9 cellular contexts compared by ENCODE assay signal in the genomic region with DNA sequence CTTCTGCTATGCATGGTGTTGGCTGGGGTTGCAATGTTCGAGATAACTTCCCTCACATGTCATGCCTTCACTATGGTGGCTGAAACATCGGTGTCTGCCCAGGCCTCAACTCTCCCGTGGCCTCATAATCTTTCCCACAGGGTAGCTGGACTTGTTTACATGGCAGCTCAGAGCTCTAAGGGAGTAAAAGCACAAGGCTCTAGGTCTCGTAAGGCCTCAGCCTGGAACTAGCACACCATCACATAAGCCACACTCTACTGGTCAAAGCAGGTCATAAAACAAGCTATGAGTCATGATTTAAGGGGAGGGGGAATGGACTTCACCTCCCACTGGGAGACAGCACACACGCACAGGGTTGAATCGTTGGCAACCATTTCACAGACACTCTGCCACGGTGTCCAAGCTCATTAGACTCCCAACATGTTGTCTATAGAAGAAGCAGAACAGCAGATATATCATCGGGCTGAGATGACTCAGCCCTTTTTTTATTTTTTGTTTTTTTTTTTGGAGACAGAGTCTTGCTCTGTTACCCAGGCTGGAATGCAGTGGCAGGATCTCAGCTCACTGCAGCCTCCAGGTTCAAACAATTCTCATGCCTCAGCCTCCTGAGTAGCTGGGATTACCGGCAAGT.
A peak's percentile ranks its signal among the peaks of the same experiment; 100 is the strongest.
DNase-seq lines count a peak whose midpoint lies in the region; ATAC-seq and TF ChIP-seq lines count a peak whose summit lies in the region.
"Had no signal": no experiment of that assay in that cellular context is flagged by ENCODE, and none has a peak within 500 bp of the region (broad histone marks: within the 10 kb centered on the region; RNA-seq: fewer than 3 reads in every experiment).

No MANE protein-coding gene starts in this region.

- H3K36me3 Mint-ChIP-seq in activated CD4-positive, alpha-beta T cell treated with anti-CD3 and anti-CD28 coated beads, Interleukin-2, amount 10 ng/mL, durations not matched to agents 7 days and 5 days (ENCODE audit: low read depth) = no peaks in the 10 kb centered on the region

- TF ChIP-seq CTCF in colonic mucosa (IDR thresholded peaks at IDR 0.05) (no peak), lung (IDR thresholded peaks at IDR 0.05; ENCODE audit: control extremely low read depth, extremely low read depth) (no peak), GM13977 (IDR thresholded peaks at IDR 0.05; ENCODE audit: extremely low read depth, insufficient read depth, missing control alignments) (no peak)

- in situ Hi-C loops in KBM-7 (cut with MboI; ENCODE audit: low pct_unique_long_range_greater_than_20kb, low sequenced_read_pairs) (loop anchor here (10.0 kb wide), 1 partner anchor 109 kb away; the partner anchor contains the start of gene CSNK1A1), GM13977 (cut with MboI; ENCODE audit: low pct_unique_long_range_greater_than_20kb, low sequenced_read_pairs, unreplicated experiment) (no loop called here)

- DNase-seq in KBM-7 = peak; percentile 66
- no peak for DNase-seq in colonic mucosa
- DNase-seq in lung (ENCODE audit: low spot score) = no peak
- DNase-seq in GM13977 (ENCODE audit: low spot score) = no peak
- DNase-seq in activated gamma-delta T cell treated with Interleukin-2 at 50 U/mL for 16 hours = no peak
- DNase-seq in activated CD4-positive, alpha-beta T cell treated with anti-CD3 and anti-CD28 coated beads, Interleukin-2, amount 10 ng/mL, durations not matched to agents 7 days and 5 days = no peak
- DNase-seq: DND-41 had no signal

- H3K9me3 ChIP-seq in colonic mucosa (no peaks in the 10 kb centered on the region), lung (ENCODE audit: control insufficient read depth in 2 of 2, insufficient read depth in 1 of 2, low read length in 1 of 2) (no peaks in the 10 kb centered on the region)

- H3K9ac ChIP-seq in colonic mucosa (ENCODE audit: low read depth in 2 of 2, low read length in 2 of 2) = no peak overlapping the region

- H3K4me1 ChIP-seq in ACC112 (ENCODE audit: control insufficient read depth, insufficient read depth, low read length, unreplicated experiment) = peaks cover 33% of the 10 kb centered on the region
- no peaks in the 10 kb centered on the region for H3K4me1 ChIP-seq in colonic mucosa
- H3K4me1 ChIP-seq in lung (ENCODE audit: control insufficient read depth in 2 of 2, insufficient read depth in 2 of 2, low read length in 2 of 2) = peaks cover 0 to 8% of the 10 kb centered on the region in 2 donors

- H3K9me3 Mint-ChIP-seq in activated CD4-positive, alpha-beta T cell treated with anti-CD3 and anti-CD28 coated beads, Interleukin-2, amount 10 ng/mL, durations not matched to agents 7 days and 5 days = peaks cover 2% of the 10 kb centered on the region

- intact Hi-C loops in colonic mucosa (cut with DNase I) = loop anchor here (5.0 kb wide), 1 partner anchor 41 kb away; no protein-coding TSS in a partner anchor

- H3K36me3 ChIP-seq in ACC112 (ENCODE audit: insufficient read depth, low read length) = no peaks in the 10 kb centered on the region
- H3K36me3 ChIP-seq in colonic mucosa = no peaks in the 10 kb centered on the region
- no peaks in the 10 kb centered on the region for H3K36me3 ChIP-seq in lung (ENCODE audit: control insufficient read depth in 2 of 2, insufficient read depth in 2 of 2, low read length in 2 of 2)

- H3K4me3 ChIP-seq in ACC112 (ENCODE audit: low read depth, low read length) (no peak overlapping the region), colonic mucosa (no peak overlapping the region), lung (no peak overlapping the region)

- ATAC-seq in lung (ENCODE audit: insufficient read depth, low FRiP score) (no peak), GM19328 (IDR thresholded peaks at IDR 0.05; ENCODE audit: unreplicated experiment) (no peak)

- H3K4me1 Mint-ChIP-seq in activated CD4-positive, alpha-beta T cell treated with anti-CD3 and anti-CD28 coated beads, Interleukin-2, amount 10 ng/mL, durations not matched to agents 7 days and 5 days = peaks cover 2% of the 10 kb centered on the region

- POLR2A ChIA-PET in activated CD4-positive, alpha-beta T cell treated with anti-CD3 and anti-CD28 coated beads, Interleukin-2, amount 10 ng/mL, durations not matched to agents 7 days and 5 days (lab: Charles Lee) = no interaction called here

- WGBS in lung, 2 donors = 60 to 66% methylated on average over 9 of the region's 9 CpGs

- H3K27ac ChIP-seq in ACC112 (ENCODE audit: low read depth, low read length) (peak overlapping the region; percentile 90), colonic mucosa (peak overlapping the region; percentile 4), lung (ENCODE audit: low read depth in 1 of 2, low read length in 1 of 2) (peak overlapping the region; percentile 23 to 62)

- H3K27me3 Mint-ChIP-seq in activated CD4-positive, alpha-beta T cell treated with anti-CD3 and anti-CD28 coated beads, Interleukin-2, amount 10 ng/mL, durations not matched to agents 7 days and 5 days = no peaks in the 10 kb centered on the region

- CTCF ChIA-PET in activated CD4-positive, alpha-beta T cell treated with anti-CD3 and anti-CD28 coated beads, Interleukin-2, amount 10 ng/mL, durations not matched to agents 7 days and 5 days (lab: Charles Lee) = interaction anchor here (0.5 to 6.2 kb wide), 10 partner anchors 10 to 117 kb away, joined by 3 to 33 read pairs (median 4); no protein-coding TSS in a partner anchor

- peak overlapping the region; percentile 68 for H2AFZ ChIP-seq in ACC112 (ENCODE audit: low read length, unreplicated experiment)

- H3K27me3 ChIP-seq in ACC112 (ENCODE audit: insufficient read depth, low read length) = no peaks in the 10 kb centered on the region
- H3K27me3 ChIP-seq in colonic mucosa = no peaks in the 10 kb centered on the region
- H3K27me3 ChIP-seq in lung (ENCODE audit: control insufficient read depth, insufficient read depth) = no peaks in the 10 kb centered on the region

- H3K27ac Mint-ChIP-seq in activated CD4-positive, alpha-beta T cell treated with anti-CD3 and anti-CD28 coated beads, Interleukin-2, amount 10 ng/mL, durations not matched to agents 7 days and 5 days = no peak overlapping the region

- no peaks in the 10 kb centered on the region for H3K79me2 ChIP-seq in ACC112 (ENCODE audit: control insufficient read depth, insufficient read depth, low read length, unreplicated experiment)

- no peak overlapping the region for H3K4me3 Mint-ChIP-seq in activated CD4-positive, alpha-beta T cell treated with anti-CD3 and anti-CD28 coated beads, Interleukin-2, amount 10 ng/mL, durations not matched to agents 7 days and 5 days

Comparison
In these comparisons a context has a peak if more than half of its experiments do, and no peak if none do; other contexts are left out.
1. H3K27ac ChIP-seq: peak in every context shown above with its lines; median percentile 90 in ACC112; 42 in lung; 4 in colonic mucosa.